In genomic region chr6:4775591-4776492, GRCh38 we compare ENCODE assay signal across 8 cellular contexts. TPM values are rescaled to one million over a fixed set of nuclear protein-coding genes. Genes with fewer than 3 reads are reported as not detected.
DNase-seq lines count a peak whose midpoint lies in the region; ATAC-seq and TF ChIP-seq lines count a peak whose summit lies in the region.

Gene CDYL, plus strand, starts transcription at chr6:4776404. Its CDS starts 380 bp downstream, at chr6:4776784.

- DNase-seq in AG10803 (ENCODE audit: low read depth) (peak; percentile 88), NCI-H460 (ENCODE audit: extremely low read depth, low read depth) (peak; percentile 75), choroid plexus epithelial cell (ENCODE audit: low read depth) (peak; percentile 91)
- peak; percentile 77 to 83 for DNase-seq in activated CD4-positive, alpha-beta T cell treated with anti-CD3 and anti-CD28 coated beads for 24 hours (ENCODE audit: low read depth in 2 of 2)
- peak; percentile 63 to 83 (median 78) for DNase-seq in stimulated activated CD4-positive, alpha-beta T cell treated with anti-CD3 and anti-CD28 coated beads, Interleukin-1b, Interleukin-23, amount 100 ng/mL, for 24 hours (ENCODE audit: low read depth in 4 of 4, low spot score in 1 of 4)

- H3K4me3 ChIP-seq in AG10803 (ENCODE audit: low read length) (peak within 1 kb of the TSS; percentile 78), choroid plexus epithelial cell (ENCODE audit: low read depth, low read length) (peak within 1 kb of the TSS; percentile 65)

- ATAC-seq in HG03378 (IDR thresholded peaks at IDR 0.05; ENCODE audit: unreplicated experiment): peak; percentile 51

- TF ChIP-seq POLR2A in GM19099 (IDR thresholded peaks at IDR 0.05; ENCODE audit: extremely low read depth, insufficient read length, low read depth): peak; percentile 47

- TF ChIP-seq CTCF in AG10803 (conservative IDR thresholded peaks at IDR 0.05; ENCODE audit: low read length) (no peak), choroid plexus epithelial cell (conservative IDR thresholded peaks at IDR 0.05; ENCODE audit: low read depth, low read length) (no peak)

- no peaks in the 10 kb centered on the region for H3K27me3 ChIP-seq in layer of hippocampus (ENCODE audit: control insufficient read depth, insufficient read depth, low read length)

- H3K27ac ChIP-seq in layer of hippocampus (ENCODE audit: low read depth, low read length): peak within 1 kb of the TSS; percentile 73

RNA-seq across cellular contexts. Expression of gene CDYL, which starts in this region (rescaled TPM):
- 19.5 and 19.7 TPM in 2 replicates for total RNA-seq in NCI-H460 (2014; rRNA removed; shearing (Covaris generic))
- 6.6 and 11.8 TPM in 2 replicates for polyA plus RNA-seq in NCI-H460 (2014; cell fraction: nucleus; rRNA removed)

Comparison
In these comparisons a context has a peak if more than half of its experiments do, and no peak if none do; other contexts are left out.
1. Peak in every context shown above with its lines: DNase-seq, ATAC-seq, H3K4me3 ChIP-seq and H3K27ac ChIP-seq.